In the genomic region with DNA sequence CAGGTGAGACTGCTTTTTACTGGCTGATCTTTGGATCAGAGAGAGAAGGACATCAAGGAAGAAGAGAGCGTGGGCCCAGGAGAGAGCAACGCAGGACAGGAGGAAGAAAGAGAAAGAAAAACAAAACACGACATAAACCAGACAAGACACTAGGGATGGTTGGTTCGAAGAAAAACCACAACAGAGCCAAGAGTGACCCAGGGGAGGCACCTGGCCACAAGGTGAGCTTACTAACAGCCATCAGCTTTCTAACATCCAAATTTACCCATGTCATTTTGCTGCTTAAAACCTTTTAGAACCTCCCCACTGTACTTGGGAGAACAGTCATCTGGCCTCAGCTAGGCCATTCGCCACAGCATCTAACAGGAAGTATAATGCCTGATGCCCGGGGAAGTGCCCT, we compare ENCODE assay signal across 21 cellular contexts.
"Had no signal": no experiment of that assay in that cellular context is flagged by ENCODE, and none has a peak within 500 bp of the region (broad histone marks: within the 10 kb centered on the region; RNA-seq: fewer than 3 reads in every experiment).

No MANE protein-coding gene starts in this region.

- H3K27ac Mint-ChIP-seq: endodermal cell; stimulated activated effector memory CD8-positive, alpha-beta T cell treated with anti-CD3 and anti-CD28 coated beads, Interleukin-12 subunit alpha, Interleukin-12 subunit beta, amount 100 ng/mL, for 72 hours had no signal

- ATAC-seq: esophagus mucosa; gastrocnemius medialis; left ventricle myocardium superior; lower lobe of right lung; naive thymus-derived CD8-positive, alpha-beta T cell; psoas muscle; right cardiac atrium; stimulated activated effector memory CD8-positive, alpha-beta T cell treated with anti-CD3 and anti-CD28 coated beads, Interleukin-12 subunit alpha, Interleukin-12 subunit beta, amount 100 ng/mL, for 72 hours had no signal

- H3K4me1 Mint-ChIP-seq: naive thymus-derived CD8-positive, alpha-beta T cell; nephron progenitor cell had no signal

- H3K4me3 ChIP-seq: gastrocnemius medialis, lower lobe of right lung, psoas muscle, sigmoid colon, thoracic aorta, tibial nerve, upper lobe of left lung had no signal

- H3K36me3 Mint-ChIP-seq: naive thymus-derived CD8-positive, alpha-beta T cell; stimulated activated effector memory CD8-positive, alpha-beta T cell treated with anti-CD3 and anti-CD28 coated beads, Interleukin-12 subunit alpha, Interleukin-12 subunit beta, amount 100 ng/mL, for 72 hours had no signal

- DNase-seq: effector CD8-positive, alpha-beta T cell; endodermal cell; foreskin fibroblast; gastrocnemius medialis; head of caudate nucleus; left ventricle myocardium superior; lower lobe of right lung; naive thymus-derived CD8-positive, alpha-beta T cell; nephron progenitor cell; nucleus accumbens; psoas muscle; right cardiac atrium; sigmoid colon; stimulated activated CD4-positive, alpha-beta T cell treated with anti-CD3 and anti-CD28 coated beads, Interleukin-2, amount 100 ng/mL, for 24 hours; stimulated activated CD4-positive, alpha-beta T cell treated with anti-CD3 and anti-CD28 coated beads, Interleukin-4, amount 100 ng/mL, for 24 hours; stimulated activated naive CD4-positive, alpha-beta T cell treated with Interleukin-2 at 50 U/mL for 16 hours; upper lobe of left lung had no signal

- H3K9me3 Mint-ChIP-seq: endodermal cell; naive thymus-derived CD8-positive, alpha-beta T cell; stimulated activated effector memory CD8-positive, alpha-beta T cell treated with anti-CD3 and anti-CD28 coated beads, Interleukin-12 subunit alpha, Interleukin-12 subunit beta, amount 100 ng/mL, for 72 hours had no signal

- H3K4me3 Mint-ChIP-seq: endodermal cell; naive thymus-derived CD8-positive, alpha-beta T cell; nephron progenitor cell; stimulated activated effector memory CD8-positive, alpha-beta T cell treated with anti-CD3 and anti-CD28 coated beads, Interleukin-12 subunit alpha, Interleukin-12 subunit beta, amount 100 ng/mL, for 72 hours had no signal
